8 cellular contexts compared by ENCODE assay signal in the genomic region with DNA sequence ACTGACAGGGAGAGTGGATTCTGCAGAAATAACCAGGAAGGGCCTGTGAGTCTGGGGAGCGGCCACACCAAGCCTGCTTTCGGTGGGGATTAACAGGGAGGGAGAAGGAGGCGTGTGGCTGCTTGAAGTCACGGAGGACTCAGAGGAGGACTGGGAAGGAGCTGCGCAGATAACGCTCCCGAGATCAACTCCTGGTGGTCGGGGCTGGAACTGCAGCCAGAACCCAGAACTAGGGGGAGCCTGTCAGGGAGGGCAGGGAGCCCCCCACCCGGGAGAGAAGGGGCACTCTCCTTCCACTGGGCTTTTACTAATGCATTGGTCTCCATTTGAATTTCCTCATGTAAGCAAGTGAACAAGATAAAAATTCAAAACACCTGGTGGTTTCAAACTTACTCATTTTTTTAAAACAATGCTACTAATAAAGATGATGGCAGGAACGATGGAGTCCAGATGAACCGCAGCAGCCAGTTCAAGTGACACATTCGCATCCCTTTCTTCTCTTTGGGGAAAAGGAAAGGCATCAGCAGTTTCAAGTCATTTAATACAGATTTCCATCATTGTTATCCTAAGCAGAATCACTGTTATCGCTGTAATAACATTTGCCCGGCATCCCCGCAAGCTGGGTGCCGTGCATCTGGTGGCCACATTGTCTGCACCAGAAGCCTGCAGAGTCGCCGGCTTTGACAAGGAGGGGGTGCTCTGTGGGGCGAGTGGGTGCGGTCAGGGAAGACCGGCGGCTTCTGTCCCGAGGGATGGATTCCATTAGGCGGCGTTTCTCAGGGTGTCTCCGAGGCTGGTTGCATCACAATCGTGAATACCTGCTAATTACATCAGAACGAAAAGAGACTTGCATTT.
DNase-seq lines count a peak whose midpoint lies in the region; ATAC-seq and TF ChIP-seq lines count a peak whose summit lies in the region.

No MANE protein-coding gene starts in this region.

- POLR2A ChIA-PET in WTC11 (lab: Charles Lee), result interaction anchor here (0.6 kb wide), 1 partner anchor 812 kb away, joined by 3 read pairs; no protein-coding TSS in a partner anchor

- DNase-seq in AG20443 (ENCODE audit: low spot score), result peak; percentile 80
- DNase-seq in WTC11 (ENCODE audit: low spot score), result peak; percentile 89
- peak; percentile 84 for DNase-seq in dermis blood vessel endothelial cell
- DNase-seq in lung microvascular endothelial cell (ENCODE audit: low read depth in 2 of 2), result peak; percentile 65 to 73
- DNase-seq in stimulated activated CD8-positive, alpha-beta memory T cell treated with anti-CD3 and anti-CD28 coated beads, Interleukin-4, amount 100 ng/mL, for 24 hours (ENCODE audit: low read depth), result peak; percentile 16
- no peak for DNase-seq in NCI-H2029 (lab: John Stamatoyannopoulos, UW)
- no peak for DNase-seq in cortex of kidney (lab: John Stamatoyannopoulos, UW)

- ATAC-seq in HG02798 (IDR thresholded peaks at IDR 0.05; ENCODE audit: poor library complexity, unreplicated experiment) (peak; percentile 41), WTC11 (peak; percentile 84)

- H3K27ac Mint-ChIP-seq in WTC11, result no peak overlapping the region

- no peaks in the 10 kb centered on the region for H3K9me3 Mint-ChIP-seq in WTC11

- peak; percentile 80 for TF ChIP-seq CTCF in WTC11 (IDR thresholded peaks at IDR 0.05)

- H3K36me3 Mint-ChIP-seq in WTC11, result no peaks in the 10 kb centered on the region

- peaks cover 59% of the 10 kb centered on the region for H3K4me1 Mint-ChIP-seq in WTC11

- CTCF ChIA-PET in WTC11 (lab: Charles Lee), result interaction anchor here (0.6 to 2.4 kb wide), 34 partner anchors 9 to 517 kb away, joined by 3 to 22 read pairs (median 5); no protein-coding TSS in a partner anchor

- no peak overlapping the region for H3K4me3 Mint-ChIP-seq in WTC11

- H3K27me3 Mint-ChIP-seq in WTC11 (ENCODE audit: low read depth), result peaks cover 9% of the 10 kb centered on the region; the same call in 1 of the 2 replicates

TF ChIP-seq in WTC11, 78 proteins besides CTCF, POLR2A, EP300 and RAD21:
- TF ChIP-seq NR1H2 (CRISPR knock-in tag; IDR thresholded peaks at IDR 0.05) (no peak), ZNF263 (CRISPR knock-in tag; IDR thresholded peaks at IDR 0.05; ENCODE audit: low read depth) (peak; percentile 98)

Comparison
In these comparisons a context has a peak if more than half of its experiments do, and no peak if none do; other contexts are left out.
1. DNase-seq: peak in AG20443 (single experiment), WTC11 (single experiment), dermis blood vessel endothelial cell (single experiment), lung microvascular endothelial cell (2 of 2) and stimulated activated CD8-positive, alpha-beta memory T cell treated with anti-CD3 and anti-CD28 coated beads, Interleukin-4, amount 100 ng/mL, for 24 hours (single experiment); none in NCI-H2029 (single experiment) and cortex of kidney (single experiment).